ENCODE assay signal across 10 cellular contexts in genomic region chr7:128020161-128020560, GRCh38. TPM values are rescaled to one million over a fixed set of nuclear protein-coding genes. Genes with fewer than 3 reads are reported as not detected.
A peak's percentile ranks its signal among the peaks of the same experiment; 100 is the strongest.
DNase-seq lines count a peak whose midpoint lies in the region; ATAC-seq, FAIRE-seq and TF ChIP-seq lines count a peak whose summit lies in the region.
"Had no signal": no experiment of that assay in that cellular context is flagged by ENCODE, and none has a peak within 500 bp of the region (broad histone marks: within the 10 kb centered on the region; RNA-seq: fewer than 3 reads in every experiment).

No MANE protein-coding gene starts in this region.

- no peak overlapping the region for H3K4me3 ChIP-seq in bronchial epithelial cell (ENCODE audit: low read depth, low read length)
- no peak overlapping the region for H3K4me3 ChIP-seq in smooth muscle cell
- H3K4me3 ChIP-seq: BLaER1 treated with 17β-estradiol and CSF1 and Interleukin-3, amounts not matched to agents 10 nM and 100 nM had no signal

- no peak overlapping the region for H3K27ac ChIP-seq in smooth muscle cell (ENCODE audit: low read depth)

- no peaks in the 10 kb centered on the region for H3K79me2 ChIP-seq in smooth muscle cell (ENCODE audit: low read depth)

- H4K20me1 ChIP-seq in smooth muscle cell (ENCODE audit: low read depth) = peaks cover 99% of the 10 kb centered on the region

- peaks cover 25% of the 10 kb centered on the region for H3K36me3 Mint-ChIP-seq in activated CD4-positive, alpha-beta memory T cell treated with anti-CD3 and anti-CD28 coated beads for 36 hours
- peaks cover 15% of the 10 kb centered on the region for H3K36me3 Mint-ChIP-seq in activated CD4-positive, alpha-beta memory T cell treated with anti-CD3 and anti-CD28 coated beads, Interleukin-2, amount 10 ng/mL, durations not matched to agents 7 days and 5 days (ENCODE audit: low read depth)

- WGBS in smooth muscle cell (ENCODE audit: low lambda C conversion rate) = 70% methylated on average over 6 of the region's 6 CpGs

- H3K9me3 Mint-ChIP-seq in activated CD4-positive, alpha-beta memory T cell treated with anti-CD3 and anti-CD28 coated beads for 36 hours = no peaks in the 10 kb centered on the region
- H3K9me3 Mint-ChIP-seq in activated CD4-positive, alpha-beta memory T cell treated with anti-CD3 and anti-CD28 coated beads, Interleukin-2, amount 10 ng/mL, durations not matched to agents 7 days and 5 days = no peaks in the 10 kb centered on the region

- no peak overlapping the region for H2AFZ ChIP-seq in smooth muscle cell (ENCODE audit: low read depth)

- no peaks in the 10 kb centered on the region for H3K9me3 ChIP-seq in smooth muscle cell (replicated peaks; ENCODE audit: low read depth)
- H3K9me3 ChIP-seq: BLaER1 treated with 17β-estradiol and CSF1 and Interleukin-3, amounts not matched to agents 10 nM and 100 nM had no signal

- H3K4me2 ChIP-seq in smooth muscle cell = no peak overlapping the region

- POLR2A ChIA-PET in activated CD4-positive, alpha-beta memory T cell treated with anti-CD3 and anti-CD28 coated beads for 36 hours (lab: Charles Lee) = no interaction called here
- POLR2A ChIA-PET in activated CD4-positive, alpha-beta memory T cell treated with anti-CD3 and anti-CD28 coated beads, Interleukin-2, amount 10 ng/mL, durations not matched to agents 7 days and 5 days (lab: Charles Lee) = no interaction called here

- peaks cover 11% of the 10 kb centered on the region for H3F3A ChIP-seq in smooth muscle cell (ENCODE audit: low read depth)

- no peak for FAIRE-seq in bronchial epithelial cell (lab: Jason Lieb, UNC)

- H3K4me1 Mint-ChIP-seq in activated CD4-positive, alpha-beta memory T cell treated with anti-CD3 and anti-CD28 coated beads for 36 hours (ENCODE audit: low read depth) = peaks cover 9% of the 10 kb centered on the region
- H3K4me1 Mint-ChIP-seq in activated CD4-positive, alpha-beta memory T cell treated with anti-CD3 and anti-CD28 coated beads, Interleukin-2, amount 10 ng/mL, durations not matched to agents 7 days and 5 days = peaks cover 7% of the 10 kb centered on the region

- peaks cover 45% of the 10 kb centered on the region for H3K4me1 ChIP-seq in smooth muscle cell (ENCODE audit: low read depth)

- no peaks in the 10 kb centered on the region for H3K27me3 Mint-ChIP-seq in activated CD4-positive, alpha-beta memory T cell treated with anti-CD3 and anti-CD28 coated beads for 36 hours
- no peaks in the 10 kb centered on the region for H3K27me3 Mint-ChIP-seq in activated CD4-positive, alpha-beta memory T cell treated with anti-CD3 and anti-CD28 coated beads, Interleukin-2, amount 10 ng/mL, durations not matched to agents 7 days and 5 days

- H3K27me3 ChIP-seq in bronchial epithelial cell (ENCODE audit: control insufficient read depth, insufficient read depth, low read length) (no peaks in the 10 kb centered on the region), smooth muscle cell (ENCODE audit: low read depth) (no peaks in the 10 kb centered on the region)
- H3K27me3 ChIP-seq: BLaER1 treated with 17β-estradiol and CSF1 and Interleukin-3, amounts not matched to agents 10 nM and 100 nM had no signal

- CTCF ChIA-PET in activated CD4-positive, alpha-beta memory T cell treated with anti-CD3 and anti-CD28 coated beads for 36 hours (lab: Charles Lee) = interaction anchor here (0.8 to 1.9 kb wide), 5 partner anchors 15 to 697 kb away, joined by 3 to 6 read pairs (median 4); no protein-coding TSS in a partner anchor
- CTCF ChIA-PET in activated CD4-positive, alpha-beta memory T cell treated with anti-CD3 and anti-CD28 coated beads, Interleukin-2, amount 10 ng/mL, durations not matched to agents 7 days and 5 days (lab: Charles Lee) = interaction anchor here (0.9 kb wide), 1 partner anchor 10 kb away, joined by 4 read pairs; no protein-coding TSS in a partner anchor

- no peaks in the 10 kb centered on the region for H3K36me3 ChIP-seq in bronchial epithelial cell (ENCODE audit: control insufficient read depth, insufficient read depth, low read length)
- no peaks in the 10 kb centered on the region for H3K36me3 ChIP-seq in smooth muscle cell (ENCODE audit: low read depth)

- H3K4me3 Mint-ChIP-seq in activated CD4-positive, alpha-beta memory T cell treated with anti-CD3 and anti-CD28 coated beads for 36 hours = no peak overlapping the region
- no peak overlapping the region for H3K4me3 Mint-ChIP-seq in activated CD4-positive, alpha-beta memory T cell treated with anti-CD3 and anti-CD28 coated beads, Interleukin-2, amount 10 ng/mL, durations not matched to agents 7 days and 5 days

- intact Hi-C loops in activated CD4-positive, alpha-beta memory T cell treated with anti-CD3 and anti-CD28 coated beads for 36 hours (cut with micrococcal nuclease) = no loop called here

- DNase-seq in activated CD4-positive, alpha-beta memory T cell treated with anti-CD3 and anti-CD28 coated beads for 36 hours = peak; percentile 44
- no peak for DNase-seq in activated CD4-positive, alpha-beta memory T cell treated with anti-CD3 and anti-CD28 coated beads, Interleukin-2, amount 10 ng/mL, durations not matched to agents 7 days and 5 days
- DNase-seq in NAMALWA (ENCODE audit: low spot score) = peak; percentile 68
- no peak for DNase-seq in bronchial epithelial cell (ENCODE audit: low read depth)
- no peak for DNase-seq in smooth muscle cell (lab: John Stamatoyannopoulos, UW; ENCODE audit: unreplicated experiment)
- no peak for DNase-seq in NCI-H1436 (lab: John Stamatoyannopoulos, UW)
- DNase-seq in mucosa of gallbladder (ENCODE audit: low spot score) = no peak

- peak; percentile 37 for TF ChIP-seq CTCF in bronchial epithelial cell (IDR thresholded peaks at IDR 0.05; ENCODE audit: insufficient read depth, low read length, severe bottlenecking)
- TF ChIP-seq CTCF in smooth muscle cell (IDR thresholded peaks at IDR 0.05; ENCODE audit: borderline replicate concordance, insufficient read depth, poor library complexity, severe bottlenecking) = peak; percentile 41

- no peak overlapping the region for H3K27ac Mint-ChIP-seq in activated CD4-positive, alpha-beta memory T cell treated with anti-CD3 and anti-CD28 coated beads for 36 hours
- no peak overlapping the region for H3K27ac Mint-ChIP-seq in activated CD4-positive, alpha-beta memory T cell treated with anti-CD3 and anti-CD28 coated beads, Interleukin-2, amount 10 ng/mL, durations not matched to agents 7 days and 5 days

- no peak for ATAC-seq in GM18907 (IDR thresholded peaks at IDR 0.05; ENCODE audit: unreplicated experiment)

- H3K9ac ChIP-seq in smooth muscle cell (ENCODE audit: low read depth) = no peak overlapping the region
- H3K9ac ChIP-seq: BLaER1 treated with 17β-estradiol and CSF1 and Interleukin-3, amounts not matched to agents 10 nM and 100 nM had no signal

RNA-seq across cellular contexts. Expression of gene LRRC4, which starts 11.1 kb away (rescaled TPM):
- under 1 TPM; 0.68 to 0.74 TPM for total RNA-seq in activated CD4-positive, alpha-beta memory T cell treated with anti-CD3 and anti-CD28 coated beads for 36 hours
- not detected for total RNA-seq in activated CD4-positive, alpha-beta memory T cell treated with anti-CD3 and anti-CD28 coated beads, Interleukin-2, amount 10 ng/mL, durations not matched to agents 7 days and 5 days
- total RNA-seq in bronchial epithelial cell (under 0.01 and 0.64 TPM in 2 replicates), smooth muscle cell (not detected in 2 replicates), mucosa of gallbladder (3.8 TPM)
- 0.25 TPM in 1 of 2 replicates, not detected in the other for polyA plus RNA-seq in smooth muscle cell
- total RNA-seq: T-helper 2 cell treated with Interferon-gamma antibody and Interleukin-4, amounts not matched to agents 100 ng/mL and 5 ng/mL, for 36 hours had no signal

Comparison
In these comparisons a context has a peak if more than half of its experiments do, and no peak if none do; other contexts are left out.
1. DNase-seq: peak in activated CD4-positive, alpha-beta memory T cell treated with anti-CD3 and anti-CD28 coated beads for 36 hours (single experiment) and NAMALWA (single experiment); none in activated CD4-positive, alpha-beta memory T cell treated with anti-CD3 and anti-CD28 coated beads, Interleukin-2, amount 10 ng/mL, durations not matched to agents 7 days and 5 days (single experiment), bronchial epithelial cell (single experiment), smooth muscle cell (single experiment), NCI-H1436 (single experiment) and mucosa of gallbladder (single experiment).